Comparison of ENCODE assay signal across 11 cellular contexts in the genomic region with DNA sequence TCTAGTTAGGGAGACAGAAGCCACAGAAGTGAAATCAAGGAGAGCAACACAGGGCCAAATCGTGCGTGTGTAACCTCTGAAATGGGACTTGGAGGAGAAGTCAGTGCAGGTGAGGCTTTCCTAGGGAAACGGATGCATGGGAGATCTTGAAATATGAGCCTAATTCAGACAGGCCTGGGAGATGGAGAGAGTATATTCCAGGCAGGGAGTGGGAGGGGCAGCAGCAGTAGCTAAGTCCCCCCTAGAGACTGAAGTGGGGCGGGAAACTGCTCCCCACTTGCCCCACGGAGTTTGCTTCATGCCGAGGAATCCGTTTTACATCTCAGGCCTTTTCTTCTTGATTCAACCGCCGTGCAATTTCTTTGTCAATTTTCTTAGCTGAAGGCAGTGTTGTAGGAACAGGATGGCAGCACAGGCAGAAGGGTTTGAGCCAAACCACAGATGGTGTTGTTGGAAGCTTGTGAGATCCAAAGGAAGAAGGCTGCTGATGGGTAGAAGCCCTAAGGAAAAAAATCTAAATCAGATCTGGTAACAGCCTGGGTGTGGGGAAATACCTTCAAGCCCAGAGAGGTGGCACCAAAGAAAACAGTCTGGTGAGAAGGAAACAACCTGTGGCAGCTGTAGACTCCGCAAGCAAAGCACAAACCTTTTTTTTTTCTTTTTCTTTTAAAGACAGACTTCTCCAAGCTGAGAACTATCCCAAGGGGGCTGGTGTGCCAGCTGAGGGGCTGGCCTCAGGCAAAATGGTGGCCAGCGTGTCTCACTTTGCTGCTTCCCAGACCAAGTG. TPM values are rescaled to one million over a fixed set of nuclear protein-coding genes. Genes with fewer than 3 reads are reported as not detected.
DNase-seq lines count a peak whose midpoint lies in the region; ATAC-seq and TF ChIP-seq lines count a peak whose summit lies in the region.
"Had no signal": no experiment of that assay in that cellular context is flagged by ENCODE, and none has a peak within 500 bp of the region (broad histone marks: within the 10 kb centered on the region; RNA-seq: fewer than 3 reads in every experiment).

No MANE protein-coding gene starts in this region.

- no peaks in the 10 kb centered on the region for H3K9me3 Mint-ChIP-seq in CD4-positive, alpha-beta T cell

- H3K4me3 Mint-ChIP-seq in CD4-positive, alpha-beta T cell, result no peak overlapping the region
- H3K4me3 Mint-ChIP-seq: T-helper 17 cell had no signal

- peaks cover 29% of the 10 kb centered on the region for H3K4me1 Mint-ChIP-seq in CD4-positive, alpha-beta T cell (ENCODE audit: low read depth)

- H3K27ac Mint-ChIP-seq in CD4-positive, alpha-beta T cell, result no peak overlapping the region
- H3K27ac Mint-ChIP-seq: T-helper 17 cell had no signal

- H3K36me3 Mint-ChIP-seq in CD4-positive, alpha-beta T cell (ENCODE audit: low read depth), result no peaks in the 10 kb centered on the region

- H3K4me3 ChIP-seq in retinal pigment epithelial cell (ENCODE audit: low read length), result no peak overlapping the region

- H3K27me3 ChIP-seq in CD4-positive, alpha-beta T cell (ENCODE audit: control insufficient read depth, insufficient read depth, low read length), result no peaks in the 10 kb centered on the region

- ATAC-seq in CD4-positive, alpha-beta T cell (ENCODE audit: poor library complexity), result peak; percentile 58
- no peak for ATAC-seq in GM21526 (IDR thresholded peaks at IDR 0.05; ENCODE audit: low FRiP score, unreplicated experiment)
- ATAC-seq: T-helper 17 cell had no signal

- TF ChIP-seq CTCF in CD4-positive, alpha-beta T cell (IDR thresholded peaks at IDR 0.05), result peak; percentile 30
- peak; percentile 22 for TF ChIP-seq CTCF in retinal pigment epithelial cell (conservative IDR thresholded peaks at IDR 0.05; ENCODE audit: low read depth, low read length)

- DNase-seq in CD4-positive, alpha-beta T cell, result no peak
- DNase-seq in NCI-H2171 treated with DMSO at 0.1 percent for 48 hours (lab: John Stamatoyannopoulos, UW) (peak; percentile 81), fibroblast of gingiva (ENCODE audit: low read depth) (peak; percentile 62), retinal pigment epithelial cell (ENCODE audit: low read depth) (no peak), NCI-H146 treated with DMSO at 0.1 percent for 48 hours (lab: John Stamatoyannopoulos, UW; ENCODE audit: unreplicated experiment) (no peak)
- DNase-seq in activated effector memory CD4-positive, alpha-beta T cell treated with Interleukin-2 at 50 U/mL for 16 hours, result no peak
- no peak for DNase-seq in stimulated activated CD4-positive, alpha-beta T cell treated with anti-CD3 and anti-CD28 coated beads, Interleukin-12 subunit alpha, Interleukin-12 subunit beta, amount 100 ng/mL, for 4 hours
- DNase-seq: NCI-H1417, occipital lobe, T-helper 17 cell had no signal

- intact Hi-C loops in CD4-positive, alpha-beta T cell (cut with DNase I, micrococcal nuclease), result loop anchor here (1.0 kb wide), 1 partner anchor 28 kb away; no protein-coding TSS in a partner anchor

- CTCF ChIA-PET in CD4-positive, alpha-beta T cell (lab: Charles Lee), result no interaction called here

- POLR2A ChIA-PET in CD4-positive, alpha-beta T cell (lab: Charles Lee), result interaction anchor here (0.6 to 2.1 kb wide), 2 partner anchors 13 to 25 kb away, joined by 3 to 15 read pairs; no protein-coding TSS in a partner anchor

- H3K27ac ChIP-seq in CD4-positive, alpha-beta T cell (ENCODE audit: low read depth, low read length), result no peak overlapping the region

- no peaks in the 10 kb centered on the region for H3K9me3 ChIP-seq in CD4-positive, alpha-beta T cell (ENCODE audit: control insufficient read depth, low read length)

- H3K27me3 Mint-ChIP-seq in CD4-positive, alpha-beta T cell, result no peaks in the 10 kb centered on the region

RNA-seq across cellular contexts. Expression of gene EPAS1, which starts 40.2 kb away (rescaled TPM):
- total RNA-seq in CD4-positive, alpha-beta T cell, result 1 to 10 TPM; 4.2 to 5.4 TPM

Comparison
In these comparisons a context has a peak if more than half of its experiments do, and no peak if none do; other contexts are left out.
1. DNase-seq: peak in NCI-H2171 treated with DMSO at 0.1 percent for 48 hours (single experiment) and fibroblast of gingiva (single experiment); none in CD4-positive, alpha-beta T cell (0 of 10), retinal pigment epithelial cell (single experiment), activated effector memory CD4-positive, alpha-beta T cell treated with Interleukin-2 at 50 U/mL for 16 hours (single experiment), stimulated activated CD4-positive, alpha-beta T cell treated with anti-CD3 and anti-CD28 coated beads, Interleukin-12 subunit alpha, Interleukin-12 subunit beta, amount 100 ng/mL, for 4 hours (single experiment) and NCI-H146 treated with DMSO at 0.1 percent for 48 hours (single experiment).